ENCODE assay signal across 15 cellular contexts in genomic region chr22:38167988-38168407, GRCh38. TPM values are rescaled to one million over a fixed set of nuclear protein-coding genes. Genes with fewer than 3 reads are reported as not detected.
DNase-seq lines count a peak whose midpoint lies in the region; ATAC-seq, FAIRE-seq and TF ChIP-seq lines count a peak whose summit lies in the region.
"Had no signal": no experiment of that assay in that cellular context is flagged by ENCODE, and none has a peak within 500 bp of the region (broad histone marks: within the 10 kb centered on the region; RNA-seq: fewer than 3 reads in every experiment).

No MANE protein-coding gene starts in this region.

- FAIRE-seq in A549 (lab: Jason Lieb, UNC) = no peak
- FAIRE-seq: GM19239 had no signal

- H2BK5ac ChIP-seq in mesenchymal stem cell (ENCODE audit: low read depth, low read length, poor library complexity, severe bottlenecking) = no peak overlapping the region

- peak overlapping the region in 1 of 2 experiments; percentile 25 for H3K23ac ChIP-seq in mesenchymal stem cell (ENCODE audit: low read length in 2 of 2)

- H3K18ac ChIP-seq in mesenchymal stem cell (ENCODE audit: low read depth in 1 of 2, low read length in 2 of 2) = peak overlapping the region; percentile 7 to 23

- peak; percentile 46 to 57; a peak in 3 of 6 replicates for ATAC-seq in A549
- no peak for ATAC-seq in HG03460 (IDR thresholded peaks at IDR 0.05; ENCODE audit: unreplicated experiment)
- ATAC-seq: Panc1 had no signal

- no peak overlapping the region for H2BK120ac ChIP-seq in mesenchymal stem cell (ENCODE audit: low read depth, low read length)

- peak overlapping the region; percentile 36 for H4K91ac ChIP-seq in mesenchymal stem cell (ENCODE audit: low read length)

- H3K4me3 ChIP-seq in A549 = no peak overlapping the region
- H3K4me3 ChIP-seq in coronary artery = no peak overlapping the region
- no peak overlapping the region for H3K4me3 ChIP-seq in mesenchymal stem cell (ENCODE audit: insufficient read depth in 1 of 2, low read depth in 1 of 2, low read length in 2 of 2)
- no peak overlapping the region for H3K4me3 ChIP-seq in SJCRH30
- H3K4me3 ChIP-seq: cardiac muscle cell had no signal

- no peak overlapping the region for H2AFZ ChIP-seq in mesenchymal stem cell (ENCODE audit: low read depth, low read length)
- H2AFZ ChIP-seq: parathyroid adenoma had no signal

- H2BK15ac ChIP-seq in mesenchymal stem cell (ENCODE audit: low read depth, poor library complexity, severe bottlenecking) = no peak overlapping the region

- no peak for TF ChIP-seq POLR2A in A549 (IDR thresholded peaks at IDR 0.05; ENCODE audit: low read length)

- CTCF ChIA-PET in A549 (lab: Yijun Ruan, JAX) = interaction anchor here (0.9 to 1.7 kb wide), 2 partner anchors 54 to 66 kb away, joined by 5 to 7 read pairs; no protein-coding TSS in a partner anchor

- H3K4me1 ChIP-seq in A549 = peaks cover 53% of the 10 kb centered on the region
- H3K4me1 ChIP-seq in mesenchymal stem cell (ENCODE audit: control insufficient read depth, insufficient read depth, low read depth, low read length) = peaks cover 30% of the 10 kb centered on the region
- peaks cover 6% of the 10 kb centered on the region for H3K4me1 ChIP-seq in SJCRH30
- H3K4me1 ChIP-seq: parathyroid adenoma had no signal

- H2BK12ac ChIP-seq in mesenchymal stem cell (ENCODE audit: low read length in 2 of 2) = no peak overlapping the region

- peak overlapping the region; percentile 7 for H4K8ac ChIP-seq in mesenchymal stem cell (ENCODE audit: low read length)

- no peak for TF ChIP-seq RAD21 in A549 (conservative IDR thresholded peaks at IDR 0.05 in 1 of 2, IDR thresholded peaks at IDR 0.05 in 1 of 2)

- H3K79me1 ChIP-seq in mesenchymal stem cell (replicated peaks; ENCODE audit: low read length, poor library complexity, severe bottlenecking) = no peaks in the 10 kb centered on the region

- no peak overlapping the region for H3K9ac ChIP-seq in mesenchymal stem cell (ENCODE audit: low read length)
- H3K9ac ChIP-seq: parathyroid adenoma had no signal

- no peaks in the 10 kb centered on the region for H3K27me3 ChIP-seq in mesenchymal stem cell (ENCODE audit: control insufficient read depth in 1 of 2, insufficient read depth in 1 of 2, low read length in 2 of 2)
- no peaks in the 10 kb centered on the region for H3K27me3 ChIP-seq in SJCRH30
- H3K27me3 ChIP-seq: cardiac muscle cell had no signal

- H3K9me3 ChIP-seq in A549 (no peaks in the 10 kb centered on the region), mesenchymal stem cell (ENCODE audit: control insufficient read depth, low read length) (no peaks in the 10 kb centered on the region), SJCRH30 (replicated peaks) (no peaks in the 10 kb centered on the region)

- H3K4ac ChIP-seq in mesenchymal stem cell (ENCODE audit: low read depth in 1 of 2, low read length in 2 of 2) = peak overlapping the region; percentile 3 to 28

- TF ChIP-seq CTCF in A549 (IDR thresholded peaks at IDR 0.05) = no peak
- no peak for TF ChIP-seq CTCF in coronary artery (IDR thresholded peaks at IDR 0.05)

- peak overlapping the region; percentile 17; the same call in 2 of the 3 replicates for H3K4me2 ChIP-seq in A549
- H3K4me2 ChIP-seq in mesenchymal stem cell (ENCODE audit: low read length, poor library complexity, severe bottlenecking) = no peak overlapping the region

- POLR2A ChIA-PET in A549 (lab: Yijun Ruan, JAX) = no interaction called here

- TF ChIP-seq EP300 in A549 (IDR thresholded peaks at IDR 0.05) = no peak

- no peak overlapping the region for H3K14ac ChIP-seq in mesenchymal stem cell (ENCODE audit: low read length in 2 of 2)

- H3K27ac ChIP-seq in A549 (peak overlapping the region; percentile 40 to 59; a peak in 3 of 6 replicates), coronary artery (no peak overlapping the region), mesenchymal stem cell (ENCODE audit: low read length, poor library complexity, severe bottlenecking) (no peak overlapping the region), SJCRH30 (no peak overlapping the region)
- H3K27ac ChIP-seq: cardiac muscle cell, parathyroid adenoma had no signal

- H3K36me3 ChIP-seq in mesenchymal stem cell (ENCODE audit: control insufficient read depth in 1 of 2, insufficient read depth in 2 of 2, low read depth in 1 of 2, low read length in 2 of 2) (peaks cover 0 to 25% of the 10 kb centered on the region in 2 experiments), SJCRH30 (no peaks in the 10 kb centered on the region)
- H3K36me3 ChIP-seq: cardiac muscle cell had no signal

- no peak overlapping the region for H2AK5ac ChIP-seq in mesenchymal stem cell (ENCODE audit: low read length, severe bottlenecking)

- DNase-seq in A549 (ENCODE audit: low read depth in 1 of 2, low spot score in 1 of 2) = no peak
- peak; percentile 44 for DNase-seq in NCI-H1105 (lab: John Stamatoyannopoulos, UW)
- peak; percentile 53 for DNase-seq in coronary artery (ENCODE audit: low spot score)
- no peak for DNase-seq in mesenchymal stem cell
- no peak for DNase-seq in SJCRH30
- no peak for DNase-seq in NCI-H1694 (lab: John Stamatoyannopoulos, UW)
- no peak for DNase-seq in stimulated activated CD4-positive, alpha-beta T cell treated with anti-CD3 and anti-CD28 coated beads, Interleukin-15, amount 100 ng/mL, for 24 hours
- DNase-seq: activated CD4-positive, alpha-beta T cell treated with anti-CD3 and anti-CD28 coated beads, Interleukin-2, amount 50 U/mL, for 4 hours; activated gamma-delta T cell treated with Interleukin-2 at 50 U/mL for 16 hours; T-helper 9 cell had no signal

- 33% methylated on average over 5 of the region's 7 CpGs for WGBS in A549 (ENCODE audit: missing lambda C conversion rate)
- 82% methylated on average over 5 of the region's 7 CpGs for WGBS in mesenchymal stem cell

TF ChIP-seq in A549, 52 proteins besides CTCF, POLR2A, EP300 and RAD21 (continues in another document):
- TF ChIP-seq POLR2AphosphoS2 (conservative IDR thresholded peaks at IDR 0.05; ENCODE audit: low read length) (no peak), EHMT2 (IDR thresholded peaks at IDR 0.05; ENCODE audit: low read depth) (no peak), PHF8 (IDR thresholded peaks at IDR 0.05; ENCODE audit: borderline replicate concordance, low read depth) (no peak), ELK1 (IDR thresholded peaks at IDR 0.05; ENCODE audit: low read depth, low read length) (no peak), HOXB5 (CRISPR knock-in tag; IDR thresholded peaks at IDR 0.05) (no peak), EHF (CRISPR knock-in tag; IDR thresholded peaks at IDR 0.05) (no peak)
- TF ChIP-seq, protein P1, sequence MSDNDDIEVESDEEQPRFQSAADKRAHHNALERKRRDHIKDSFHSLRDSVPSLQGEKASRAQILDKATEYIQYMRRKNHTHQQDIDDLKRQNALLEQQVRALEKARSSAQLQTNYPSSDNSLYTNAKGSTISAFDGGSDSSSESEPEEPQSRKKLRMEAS (IDR thresholded peaks at IDR 0.05) = no peak
- TF ChIP-seq, protein P2, sequence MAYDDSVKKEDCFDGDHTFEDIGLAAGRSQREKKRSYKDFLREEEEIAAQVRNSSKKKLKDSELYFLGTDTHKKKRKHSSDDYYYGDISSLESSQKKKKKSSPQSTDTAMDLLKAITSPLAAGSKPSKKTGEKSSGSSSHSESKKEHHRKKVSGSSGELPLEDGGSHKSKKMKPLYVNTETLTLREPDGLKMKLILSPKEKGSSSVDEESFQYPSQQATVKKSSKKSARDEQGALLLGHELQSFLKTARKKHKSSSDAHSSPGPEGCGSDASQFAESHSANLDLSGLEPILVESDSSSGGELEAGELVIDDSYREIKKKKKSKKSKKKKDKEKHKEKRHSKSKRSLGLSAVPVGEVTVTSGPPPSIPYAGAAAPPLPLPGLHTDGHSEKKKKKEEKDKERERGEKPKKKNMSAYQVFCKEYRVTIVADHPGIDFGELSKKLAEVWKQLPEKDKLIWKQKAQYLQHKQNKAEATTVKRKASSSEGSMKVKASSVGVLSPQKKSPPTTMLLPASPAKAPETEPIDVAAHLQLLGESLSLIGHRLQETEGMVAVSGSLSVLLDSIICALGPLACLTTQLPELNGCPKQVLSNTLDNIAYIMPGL (CRISPR knock-in tag; IDR thresholded peaks at IDR 0.05; ENCODE audit: borderline replicate concordance) = no peak

RNA-seq across cellular contexts. Expression of gene PLA2G6, which starts 13.6 kb away (rescaled TPM):
- polyA plus RNA-seq in A549 (2011; rRNA removed) (7.4 and 10.7 TPM in 2 replicates), A549 (2017; fragmentation: RNase III; extraction: RNeasy Plus Mini Kit Qiagen cat#74134 plus additional on column Dnase treatment) (5.5 to 7.8 TPM (median 7.6 TPM) in 3 replicates)
- 6.2 and 9.3 TPM in 2 replicates for polyA plus RNA-seq in A549 (2012; cell fraction: cytosol; rRNA removed)
- 60.0 and 83.9 TPM in 2 replicates for polyA plus RNA-seq in A549 (2012; cell fraction: nucleus; rRNA removed)
- polyA minus RNA-seq in A549 (2011; rRNA and poly(A)+ RNA removed) = 16.1 and 26.2 TPM in 2 replicates
- polyA plus RNA-seq in mesenchymal stem cell (2013, experiment 1 of 2) = 3.7 TPM
- 4.4 TPM for polyA plus RNA-seq in mesenchymal stem cell (2013, experiment 2 of 2)
- 3.9 and 5.4 TPM in 2 replicates for total RNA-seq in SJCRH30 (2014; rRNA removed; shearing (Covaris generic))

RNA-seq across cellular contexts. Expression of gene MAFF, which starts 33.8 kb away (rescaled TPM):
- polyA plus RNA-seq in A549 (2011; rRNA removed) (3.5 and 4.0 TPM in 2 replicates), A549 (2017; fragmentation: RNase III; extraction: RNeasy Plus Mini Kit Qiagen cat#74134 plus additional on column Dnase treatment) (3.1 to 3.9 TPM (median 3.2 TPM) in 3 replicates)
- polyA plus RNA-seq in A549 (2012; cell fraction: cytosol; rRNA removed) = 7.5 and 9.6 TPM in 2 replicates
- 16.8 and 17.1 TPM in 2 replicates for polyA plus RNA-seq in A549 (2012; cell fraction: nucleus; rRNA removed)
- polyA minus RNA-seq in A549 (2011; rRNA and poly(A)+ RNA removed) = 2.1 and 3.6 TPM in 2 replicates
- polyA plus RNA-seq in mesenchymal stem cell (2013, experiment 1 of 2) = 9.1 TPM
- polyA plus RNA-seq in mesenchymal stem cell (2013, experiment 2 of 2) = 8.8 TPM
- total RNA-seq in SJCRH30 (2014; rRNA removed; shearing (Covaris generic)) = 3.2 and 3.6 TPM in 2 replicates

RNA-seq across cellular contexts. Expression of gene BAIAP2L2, which starts 57.5 kb away (rescaled TPM):
- 2.9 and 3.5 TPM in 2 replicates for polyA plus RNA-seq in A549 (2011; rRNA removed)
- 7.0 and 7.6 TPM in 2 replicates for polyA plus RNA-seq in A549 (2012; cell fraction: cytosol; rRNA removed)
- polyA plus RNA-seq in A549 (2012; cell fraction: nucleus; rRNA removed) = 40.4 and 54.9 TPM in 2 replicates
- 4.3 to 4.7 TPM (median 4.5 TPM) in 3 replicates for polyA plus RNA-seq in A549 (2017; fragmentation: RNase III; extraction: RNeasy Plus Mini Kit Qiagen cat#74134 plus additional on column Dnase treatment)
- 1.4 and 2.2 TPM in 2 replicates for polyA minus RNA-seq in A549 (2011; rRNA and poly(A)+ RNA removed)
- polyA plus RNA-seq in mesenchymal stem cell (2013, experiment 1 of 2) = 0.33 TPM
- polyA plus RNA-seq in mesenchymal stem cell (2013, experiment 2 of 2) = 0.30 TPM
- not detected in 2 replicates for total RNA-seq in SJCRH30 (2014; rRNA removed; shearing (Covaris generic))

Comparison
In these comparisons a context has a peak if more than half of its experiments do, and no peak if none do; other contexts are left out.
1. DNase-seq: peak in NCI-H1105 (single experiment) and coronary artery (single experiment); none in A549 (0 of 2), mesenchymal stem cell (single experiment), SJCRH30 (0 of 2), NCI-H1694 (single experiment) and stimulated activated CD4-positive, alpha-beta T cell treated with anti-CD3 and anti-CD28 coated beads, Interleukin-15, amount 100 ng/mL, for 24 hours (single experiment).
2. H3K27ac ChIP-seq: peak in A549 (2 of 2); none in coronary artery (0 of 2), mesenchymal stem cell (single experiment) and SJCRH30 (single experiment).